Comparison of ENCODE assay signal across 9 cellular contexts in genomic region chr5:161676109-161676508, GRCh38. TPM values are rescaled to one million over a fixed set of nuclear protein-coding genes. Genes with fewer than 3 reads are reported as not detected.
A peak's percentile ranks its signal among the peaks of the same experiment; 100 is the strongest.
DNase-seq lines count a peak whose midpoint lies in the region; ATAC-seq and TF ChIP-seq lines count a peak whose summit lies in the region.
"Had no signal": no experiment of that assay in that cellular context is flagged by ENCODE, and none has a peak within 500 bp of the region (broad histone marks: within the 10 kb centered on the region; RNA-seq: fewer than 3 reads in every experiment).

No MANE protein-coding gene starts in this region.

- no peak overlapping the region for H3K9ac ChIP-seq in neural progenitor cell

- TF ChIP-seq CTCF in neural progenitor cell (IDR thresholded peaks at IDR 0.05) (peak; percentile 78), vagina (IDR thresholded peaks at IDR 0.05) (no peak)

- H3K4me3 ChIP-seq in neural progenitor cell (no peak overlapping the region), vagina (no peak overlapping the region)

- DNase-seq in NCI-H2171 treated with DMSO at 0.1 percent for 48 hours (lab: John Stamatoyannopoulos, UW) = peak; percentile 0
- DNase-seq in NCI-H2171 (lab: John Stamatoyannopoulos, UW) = no peak
- DNase-seq in SK-MEL-5 (ENCODE audit: low read depth, low spot score) = peak; percentile 43
- DNase-seq in neural progenitor cell (ENCODE audit: low spot score) = peak; percentile 64
- DNase-seq in vagina (ENCODE audit: extremely low spot score in 2 of 2) = no peak
- no peak for DNase-seq in T-cell

- H3K4me1 Mint-ChIP-seq in neural progenitor cell = no peaks in the 10 kb centered on the region
- H3K4me1 Mint-ChIP-seq in stimulated activated memory B cell treated with anti-CD40 and anti-IgM and Interleukin-4, amounts not matched to agents 10 μg/mL and 1 μg/mL and 100 μg/mL, for 72 hours = no peaks in the 10 kb centered on the region
- H3K4me1 Mint-ChIP-seq in T-cell = no peaks in the 10 kb centered on the region

- POLR2A ChIA-PET in T-cell (lab: Charles Lee) = no interaction called here

- H3K4me1 ChIP-seq in neural progenitor cell (no peaks in the 10 kb centered on the region), vagina (no peaks in the 10 kb centered on the region)

- H3K27me3 Mint-ChIP-seq in neural progenitor cell (ENCODE audit: insufficient read depth, low read depth) (no peaks in the 10 kb centered on the region), T-cell (no peaks in the 10 kb centered on the region)
- H3K27me3 Mint-ChIP-seq in stimulated activated memory B cell treated with anti-CD40 and anti-IgM and Interleukin-4, amounts not matched to agents 10 μg/mL and 1 μg/mL and 100 μg/mL, for 72 hours = no peaks in the 10 kb centered on the region

- no peak overlapping the region for H3K27ac ChIP-seq in neural progenitor cell
- H3K27ac ChIP-seq in vagina = no peak overlapping the region

- H3K79me2 ChIP-seq in neural progenitor cell (ENCODE audit: low read depth) = no peaks in the 10 kb centered on the region

- H3K9me3 ChIP-seq in neural progenitor cell (ENCODE audit: low read depth) = no peaks in the 10 kb centered on the region
- H3K9me3 ChIP-seq in vagina = no peaks in the 10 kb centered on the region

- TF ChIP-seq POLR2A in vagina (IDR thresholded peaks at IDR 0.05) = no peak

- H3K27me3 ChIP-seq in neural progenitor cell (no peaks in the 10 kb centered on the region), vagina (no peaks in the 10 kb centered on the region)

- H3K4me3 Mint-ChIP-seq in neural progenitor cell = no peak overlapping the region
- no peak overlapping the region for H3K4me3 Mint-ChIP-seq in stimulated activated memory B cell treated with anti-CD40 and anti-IgM and Interleukin-4, amounts not matched to agents 10 μg/mL and 1 μg/mL and 100 μg/mL, for 72 hours
- no peak overlapping the region for H3K4me3 Mint-ChIP-seq in T-cell

- in situ Hi-C loops in SK-MEL-5 (cut with HindIII; ENCODE audit: low pct_unique_long_range_greater_than_20kb, low sequenced_read_pairs) = no loop called here

- H3K36me3 Mint-ChIP-seq in neural progenitor cell = no peaks in the 10 kb centered on the region
- no peaks in the 10 kb centered on the region for H3K36me3 Mint-ChIP-seq in stimulated activated memory B cell treated with anti-CD40 and anti-IgM and Interleukin-4, amounts not matched to agents 10 μg/mL and 1 μg/mL and 100 μg/mL, for 72 hours
- no peaks in the 10 kb centered on the region for H3K36me3 Mint-ChIP-seq in T-cell

- peak overlapping the region; percentile 20 for H2AFZ ChIP-seq in neural progenitor cell (replicated peaks)

- H3K27ac Mint-ChIP-seq in neural progenitor cell = no peak overlapping the region
- H3K27ac Mint-ChIP-seq in stimulated activated memory B cell treated with anti-CD40 and anti-IgM and Interleukin-4, amounts not matched to agents 10 μg/mL and 1 μg/mL and 100 μg/mL, for 72 hours = no peak overlapping the region
- H3K27ac Mint-ChIP-seq in T-cell = no peak overlapping the region

- no peaks in the 10 kb centered on the region for H4K20me1 ChIP-seq in neural progenitor cell (ENCODE audit: low read depth)

- CTCF ChIA-PET in T-cell (lab: Charles Lee) = no interaction called here

- ATAC-seq in HG03103 (IDR thresholded peaks at IDR 0.05; ENCODE audit: low read depth, unreplicated experiment) (peak; percentile 85), T-cell (replicated peaks in 1 of 4) (no peak)
- no peak for ATAC-seq in stimulated activated memory B cell treated with anti-CD40 and anti-IgM and Interleukin-4, amounts not matched to agents 10 μg/mL and 1 μg/mL and 100 μg/mL, for 72 hours

- no peaks in the 10 kb centered on the region for H3F3A ChIP-seq in neural progenitor cell (ENCODE audit: low read depth)

- no peak overlapping the region for H3K4me2 ChIP-seq in neural progenitor cell

- H3K9me3 Mint-ChIP-seq in neural progenitor cell (peaks cover 3% of the 10 kb centered on the region), T-cell (peaks cover 0 to 6% (median 3%) of the 10 kb centered on the region in 3 donors)
- no peaks in the 10 kb centered on the region for H3K9me3 Mint-ChIP-seq in stimulated activated memory B cell treated with anti-CD40 and anti-IgM and Interleukin-4, amounts not matched to agents 10 μg/mL and 1 μg/mL and 100 μg/mL, for 72 hours

- intact Hi-C loops in vagina (cut with DNase I) = no loop called here

- H3K36me3 ChIP-seq in neural progenitor cell (no peaks in the 10 kb centered on the region), vagina (no peaks in the 10 kb centered on the region)

RNA-seq across cellular contexts. Expression of gene GABRA6, which starts 9.4 kb away (rescaled TPM):
- not detected in 2 replicates for total RNA-seq in SK-MEL-5 (2014; rRNA removed; shearing (Covaris generic))
- polyA plus RNA-seq in SK-MEL-5 (2015; cell fraction: cytosol; rRNA removed) = not detected in 2 replicates
- not detected in 2 replicates for polyA plus RNA-seq in SK-MEL-5 (2015; cell fraction: nucleus; rRNA removed)
- total RNA-seq in neural progenitor cell (ENCODE audit: low replicate concordance) = not detected in 2 replicates
- not detected for total RNA-seq in vagina
- not detected for total RNA-seq in T-cell
- polyA plus RNA-seq: thymus had no signal

Comparison
In these comparisons a context has a peak if more than half of its experiments do, and no peak if none do; other contexts are left out.
1. DNase-seq: peak in NCI-H2171 treated with DMSO at 0.1 percent for 48 hours (single experiment), SK-MEL-5 (single experiment) and neural progenitor cell (single experiment); none in NCI-H2171 (single experiment), vagina (0 of 2) and T-cell (0 of 34).